ENCODE assay signal across 16 cellular contexts in genomic region chr12:93733358-93733757, GRCh38. TPM values are rescaled to one million over a fixed set of nuclear protein-coding genes. Genes with fewer than 3 reads are reported as not detected.
DNase-seq lines count a peak whose midpoint lies in the region; ATAC-seq and TF ChIP-seq lines count a peak whose summit lies in the region.
"Had no signal": no experiment of that assay in that cellular context is flagged by ENCODE, and none has a peak within 500 bp of the region (broad histone marks: within the 10 kb centered on the region; RNA-seq: fewer than 3 reads in every experiment).

No MANE protein-coding gene starts in this region.

- CTCF ChIA-PET in PC-9 (lab: Charles Lee) = no interaction called here

- no peaks in the 10 kb centered on the region for H3K9me3 ChIP-seq in left ventricle myocardium inferior (replicated peaks)
- no peaks in the 10 kb centered on the region for H3K9me3 ChIP-seq in gastrocnemius medialis
- no peaks in the 10 kb centered on the region for H3K9me3 ChIP-seq in PC-9 (ENCODE audit: insufficient read depth, low read depth)
- H3K9me3 ChIP-seq: neutrophil, testis had no signal

- H2AFZ ChIP-seq in PC-9 = no peak overlapping the region

- POLR2A ChIA-PET in PC-9 (lab: Charles Lee; ENCODE audit: unreplicated experiment) = no interaction called here

- H3K9me2 ChIP-seq in PC-9 (ENCODE audit: insufficient read depth) = no peaks in the 10 kb centered on the region

- H3K36me3 ChIP-seq in left ventricle myocardium inferior (peaks cover 3% of the 10 kb centered on the region), gastrocnemius medialis (no peaks in the 10 kb centered on the region), PC-9 (ENCODE audit: low read depth) (no peaks in the 10 kb centered on the region)
- H3K36me3 ChIP-seq: neutrophil had no signal

- H3K79me2 ChIP-seq in PC-9 (ENCODE audit: low read depth) = no peaks in the 10 kb centered on the region

- TF ChIP-seq CTCF in left ventricle myocardium inferior (IDR thresholded peaks at IDR 0.05; ENCODE audit: borderline replicate concordance) = no peak
- TF ChIP-seq CTCF in gastrocnemius medialis (IDR thresholded peaks at IDR 0.05 in 4 of 5, conservative IDR thresholded peaks at IDR 0.05 in 1 of 5) = no peak
- TF ChIP-seq CTCF in PC-9 (conservative IDR thresholded peaks at IDR 0.05) = no peak

- DNase-seq in NCI-H446 treated with DMSO at 0.1 percent for 48 hours (lab: John Stamatoyannopoulos, UW) = peak; percentile 99
- peak; percentile 29 for DNase-seq in left ventricle myocardium inferior
- DNase-seq in gastrocnemius medialis = no peak
- no peak for DNase-seq in PC-9
- DNase-seq in HUDEP-2 (lab: John Stamatoyannopoulos, UW; ENCODE audit: unreplicated experiment in 76 of 76) = no peak
- DNase-seq: activated naive CD8-positive, alpha-beta T cell treated with anti-CD3 and anti-CD28 coated beads for 36 hours; CD8-positive, alpha-beta T cell; central memory CD4-positive, alpha-beta T cell; NCI-H524 treated with DMSO at 0.1 percent for 48 hours; testis had no signal

- no peaks in the 10 kb centered on the region; the same call in 1 of the 2 replicates for H3F3A ChIP-seq in PC-9 (ENCODE audit: insufficient read depth, low read depth)

- no peak overlapping the region for H3K27ac ChIP-seq in left ventricle myocardium inferior (replicated peaks)
- no peak overlapping the region for H3K27ac ChIP-seq in gastrocnemius medialis
- H3K27ac ChIP-seq in PC-9 = no peak overlapping the region
- H3K27ac ChIP-seq: neutrophil, testis had no signal

- no peaks in the 10 kb centered on the region for H4K20me1 ChIP-seq in PC-9 (ENCODE audit: insufficient read depth)

- in situ Hi-C loops in gastrocnemius medialis (cut with MboI; ENCODE audit: low sequenced_read_pairs in 4 of 4) = loop anchor here in 2 of 4 donors (10.0 to 25.0 kb wide), 2 partner anchors 49 to 146 kb away; no protein-coding TSS in a partner anchor

- BruUV-seq in PC-9 (replicated peaks; lab: Mats Ljungman, UMichigan) = no TSS peak

- no peaks in the 10 kb centered on the region for H3K27me3 ChIP-seq in left ventricle myocardium inferior (ENCODE audit: low read depth)
- no peaks in the 10 kb centered on the region for H3K27me3 ChIP-seq in gastrocnemius medialis
- no peaks in the 10 kb centered on the region for H3K27me3 ChIP-seq in PC-9 (ENCODE audit: insufficient read depth, low read depth)
- H3K27me3 ChIP-seq: neutrophil, testis had no signal

- intact Hi-C loops in left ventricle myocardium inferior (cut with micrococcal nuclease) = no loop called here
- intact Hi-C loops in gastrocnemius medialis (cut with DNase I; ENCODE audit: low total_unique reads) = no loop called here
- intact Hi-C loops in PC-9 (cut with micrococcal nuclease; ENCODE audit: unreplicated experiment) = no loop called here

- ATAC-seq in GM18498 (IDR thresholded peaks at IDR 0.05; ENCODE audit: unreplicated experiment) = peak; percentile 60
- peak; percentile 70 for ATAC-seq in GM21576 (IDR thresholded peaks at IDR 0.05; ENCODE audit: unreplicated experiment)
- ATAC-seq in gastrocnemius medialis = no peak
- ATAC-seq in HG03565 (IDR thresholded peaks at IDR 0.05; ENCODE audit: unreplicated experiment) = no peak
- ATAC-seq: CD8-positive, alpha-beta T cell had no signal

- H3K4me2 ChIP-seq in PC-9 = no peak overlapping the region
- H3K4me2 ChIP-seq: smooth muscle cell had no signal

- H3K4me1 ChIP-seq in left ventricle myocardium inferior (peaks cover 26% of the 10 kb centered on the region), gastrocnemius medialis (peaks cover 20 to 25% of the 10 kb centered on the region in 2 donors), PC-9 (replicated peaks; ENCODE audit: insufficient read depth) (no peaks in the 10 kb centered on the region)

- no peak overlapping the region for H3K4me3 ChIP-seq in left ventricle myocardium inferior
- no peak overlapping the region for H3K4me3 ChIP-seq in gastrocnemius medialis
- no peak overlapping the region for H3K4me3 ChIP-seq in PC-9
- H3K4me3 ChIP-seq: lung, smooth muscle cell, testis had no signal

- TF ChIP-seq POLR2A in gastrocnemius medialis (IDR thresholded peaks at IDR 0.05) = no peak

RNA-seq across cellular contexts. Expression of gene CRADD, which starts 56.2 kb away (rescaled TPM):
- 46.4 TPM for total RNA-seq in left ventricle myocardium inferior
- 10 to 100 TPM; 19.4 to 28.7 (median 22.6) TPM for total RNA-seq in gastrocnemius medialis
- 7.6 and 9.3 TPM in 2 replicates for total RNA-seq in PC-9 (2021)

Comparison
In these comparisons a context has a peak if more than half of its experiments do, and no peak if none do; other contexts are left out.
1. ATAC-seq: peak in GM18498 (single experiment) and GM21576 (single experiment); none in gastrocnemius medialis (0 of 2) and HG03565 (single experiment).
2. DNase-seq: peak in NCI-H446 treated with DMSO at 0.1 percent for 48 hours (single experiment) and left ventricle myocardium inferior (single experiment); none in gastrocnemius medialis (0 of 2), PC-9 (0 of 2) and HUDEP-2 (0 of 76).